In the genomic region with DNA sequence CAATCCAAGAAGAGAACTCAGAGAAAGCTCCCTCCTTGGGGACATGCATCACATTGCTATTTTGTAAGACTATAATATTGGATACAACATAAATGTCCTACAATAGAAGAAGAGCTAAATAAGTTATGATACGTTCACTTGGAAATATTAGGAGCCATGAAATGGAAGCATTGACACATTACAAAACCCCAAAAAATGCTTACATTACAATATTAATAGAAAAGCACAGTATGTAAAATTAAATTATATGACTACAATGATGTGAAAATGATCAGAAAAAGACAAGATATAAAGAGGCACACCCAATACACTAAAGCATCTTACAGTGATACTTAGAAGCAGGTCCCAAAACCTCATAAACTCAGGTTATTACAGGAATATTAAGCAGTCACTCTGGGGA, we compare ENCODE assay signal across 26 cellular contexts.
A peak's percentile ranks its signal among the peaks of the same experiment; 100 is the strongest.
DNase-seq lines count a peak whose midpoint lies in the region; ATAC-seq, FAIRE-seq and TF ChIP-seq lines count a peak whose summit lies in the region.
"Had no signal": no experiment of that assay in that cellular context is flagged by ENCODE, and none has a peak within 500 bp of the region (broad histone marks: within the 10 kb centered on the region; RNA-seq: fewer than 3 reads in every experiment).

No MANE protein-coding gene starts in this region.

- H3K4me3 Mint-ChIP-seq in endodermal cell, result no peak overlapping the region
- H3K4me3 Mint-ChIP-seq: CD14-positive monocyte; CD4-positive, alpha-beta memory T cell; CD8-positive, alpha-beta memory T cell had no signal

- H3K27me3 ChIP-seq in HepG2 (ENCODE audit: control insufficient read depth in 1 of 2, insufficient read depth in 2 of 2, low read length in 2 of 2), result no peaks in the 10 kb centered on the region
- H3K27me3 ChIP-seq in right lobe of liver, result no peaks in the 10 kb centered on the region
- H3K27me3 ChIP-seq in K562 (ENCODE audit: control insufficient read depth in 2 of 2, insufficient read depth in 2 of 2, low read length in 2 of 2), result no peaks in the 10 kb centered on the region
- H3K27me3 ChIP-seq in endodermal cell (ENCODE audit: control insufficient read depth, insufficient read depth, low read length, poor library complexity, severe bottlenecking), result no peaks in the 10 kb centered on the region
- H3K27me3 ChIP-seq: BE2C, BLaER1 had no signal

- no TSS peak for BruUV-seq in HepG2 (replicated peaks; lab: Mats Ljungman, UMichigan)
- BruUV-seq in K562 (replicated peaks; lab: Mats Ljungman, UMichigan), result no TSS peak

- intact Hi-C loops in HepG2 (cut with micrococcal nuclease; ENCODE audit: unreplicated experiment) (no loop called here), right lobe of liver (cut with DNase I) (no loop called here), K562 (cut with micrococcal nuclease) (no loop called here)

- peaks cover 79% of the 10 kb centered on the region for H3K4me1 Mint-ChIP-seq in endodermal cell
- H3K4me1 Mint-ChIP-seq: CD14-positive monocyte; CD4-positive, alpha-beta memory T cell; CD4-positive, CD25-positive, alpha-beta regulatory T cell; CD8-positive, alpha-beta memory T cell had no signal

- no peaks in the 10 kb centered on the region for H3K36me3 ChIP-seq in HepG2 (replicated peaks in 1 of 2; ENCODE audit: control insufficient read depth in 1 of 2, insufficient read depth in 2 of 2, low read length in 2 of 2)
- no peaks in the 10 kb centered on the region for H3K36me3 ChIP-seq in right lobe of liver
- H3K36me3 ChIP-seq in K562 (ENCODE audit: control insufficient read depth, insufficient read depth, low read length), result no peaks in the 10 kb centered on the region
- no peaks in the 10 kb centered on the region for H3K36me3 ChIP-seq in endodermal cell (ENCODE audit: control insufficient read depth, insufficient read depth, low read length)
- H3K36me3 ChIP-seq: BE2C, BLaER1 had no signal

- FAIRE-seq in HepG2 (lab: Jason Lieb, UNC) (no peak), K562 (lab: Jason Lieb, UNC) (no peak)
- FAIRE-seq: GM12878, GM12892, GM18507 had no signal

- no peak overlapping the region for H3K27ac Mint-ChIP-seq in endodermal cell
- H3K27ac Mint-ChIP-seq: CD14-positive monocyte; CD4-positive, alpha-beta memory T cell; CD4-positive, CD25-positive, alpha-beta regulatory T cell; CD8-positive, alpha-beta memory T cell had no signal

- H4K20me1 ChIP-seq in HepG2 (ENCODE audit: insufficient read depth, low read length) (no peaks in the 10 kb centered on the region), K562 (replicated peaks; ENCODE audit: control insufficient read depth, insufficient read depth, low read length) (no peaks in the 10 kb centered on the region)
- H4K20me1 ChIP-seq: BLaER1 had no signal

- H3K9me3 ChIP-seq in HepG2 (ENCODE audit: low read length), result no peaks in the 10 kb centered on the region
- H3K9me3 ChIP-seq in right lobe of liver, result no peaks in the 10 kb centered on the region
- H3K9me3 ChIP-seq in K562 (replicated peaks; ENCODE audit: control insufficient read depth, insufficient read depth, low read depth, low read length), result no peaks in the 10 kb centered on the region
- H3K9me3 ChIP-seq in endodermal cell (ENCODE audit: control insufficient read depth, low read length), result peaks cover 6% of the 10 kb centered on the region
- H3K9me3 ChIP-seq: BE2C, BLaER1 had no signal

- CTCF ChIA-PET in HepG2 (lab: Yijun Ruan, JAX; ENCODE audit: low intra/inter-chr PET ratio, low total read pairs) (no interaction called here), K562 (lab: Yijun Ruan, JAX; ENCODE audit: low intra/inter-chr PET ratio) (no interaction called here)

- POLR2A ChIA-PET in HepG2 (lab: Yijun Ruan, JAX) (no interaction called here), K562 (lab: Yijun Ruan, JAX) (no interaction called here)

- no peaks in the 10 kb centered on the region for H3K4me1 ChIP-seq in HepG2 (ENCODE audit: insufficient read depth, low read length)
- H3K4me1 ChIP-seq in right lobe of liver, result no peaks in the 10 kb centered on the region
- no peaks in the 10 kb centered on the region for H3K4me1 ChIP-seq in K562 (replicated peaks in 1 of 2; ENCODE audit: control insufficient read depth in 2 of 2, insufficient read depth in 2 of 2, low read length in 2 of 2)
- H3K4me1 ChIP-seq in endodermal cell (ENCODE audit: control insufficient read depth, insufficient read depth, low read length), result peaks cover 11% of the 10 kb centered on the region
- H3K4me1 ChIP-seq: BE2C had no signal

- WGBS in HepG2 (ENCODE audit: low lambda C conversion rate), result 30% methylated on average over 1 of the region's 1 CpG
- 30% methylated on average over 1 of the region's 1 CpG for WGBS in right lobe of liver (ENCODE audit: insufficient coverage, low coverage, low lambda C conversion rate, missing lambda C conversion rate)
- WGBS in K562 (ENCODE audit: insufficient coverage, low coverage, missing lambda C conversion rate), result 0% methylated on average over 1 of the region's 1 CpG
- WGBS in endodermal cell (ENCODE audit: insufficient coverage in 1 of 2, insufficient read length in 1 of 2), 2 experiments, result no CpG with 5 or more reads among the region's 1 CpG

- no peak overlapping the region for H2AFZ ChIP-seq in HepG2 (ENCODE audit: low read length)
- no peak overlapping the region for H2AFZ ChIP-seq in K562 (ENCODE audit: low read depth, low read length)

- H3K9me3 Mint-ChIP-seq in endodermal cell, result peaks cover 4% of the 10 kb centered on the region

- H3K4me2 ChIP-seq in HepG2 (ENCODE audit: low read depth, low read length) (no peak overlapping the region), K562 (ENCODE audit: insufficient read depth, low read length) (no peak overlapping the region)
- H3K4me2 ChIP-seq: BLaER1 had no signal

- H3K36me3 Mint-ChIP-seq in endodermal cell (ENCODE audit: low read depth), result no peaks in the 10 kb centered on the region
- H3K36me3 Mint-ChIP-seq: CD14-positive monocyte; CD4-positive, alpha-beta memory T cell; CD4-positive, CD25-positive, alpha-beta regulatory T cell; CD8-positive, alpha-beta memory T cell had no signal

- H3K27me3 Mint-ChIP-seq in endodermal cell (ENCODE audit: insufficient read depth), result no peaks in the 10 kb centered on the region
- H3K27me3 Mint-ChIP-seq: CD4-positive, alpha-beta memory T cell; CD4-positive, CD25-positive, alpha-beta regulatory T cell; CD8-positive, alpha-beta memory T cell had no signal

- H3K9ac ChIP-seq in HepG2 (ENCODE audit: insufficient read depth, low read depth, low read length) (no peak overlapping the region), K562 (ENCODE audit: insufficient read depth in 1 of 2, low read depth in 2 of 2, low read length in 2 of 2) (no peak overlapping the region), endodermal cell (ENCODE audit: extremely low read depth, low read length, poor library complexity, severe bottlenecking) (no peak overlapping the region)
- H3K9ac ChIP-seq: BLaER1 had no signal

- no peak for TF ChIP-seq RAD21 in HepG2 (CRISPR knock-in tag; IDR thresholded peaks at IDR 0.05)
- TF ChIP-seq RAD21 in K562 (CRISPR knock-in tag; conservative IDR thresholded peaks at IDR 0.05 in 1 of 2, IDR thresholded peaks at IDR 0.05 in 1 of 2), result no peak

- TF ChIP-seq EP300 in HepG2 (IDR thresholded peaks at IDR 0.05; ENCODE audit: low read depth in 2 of 2, low read length in 2 of 2), result no peak
- no peak for TF ChIP-seq EP300 in HepG2 (CRISPR knock-in tag; IDR thresholded peaks at IDR 0.05; ENCODE audit: borderline replicate concordance)
- TF ChIP-seq EP300 in K562 (IDR thresholded peaks at IDR 0.05; ENCODE audit: low read length), result no peak

- in situ Hi-C loops in HepG2 (cut with HindIII; ENCODE audit: extremely low pct_ligation_motif_present, low pct_unique_long_range_greater_than_20kb) (no loop called here), K562 (cut with MboI) (no loop called here)

- no peaks in the 10 kb centered on the region for H3K9me1 ChIP-seq in K562 (ENCODE audit: control insufficient read depth, insufficient read depth, low read length)

- no peak for DNase-seq in HepG2 (ENCODE audit: low spot score)
- DNase-seq in right lobe of liver, result no peak
- DNase-seq in K562 (ENCODE audit: extremely low read depth in 1 of 4, low spot score in 3 of 4), result no peak
- no peak for DNase-seq in endodermal cell
- DNase-seq in globus pallidus (ENCODE audit: low spot score), result no peak
- DNase-seq: ACHN; BE2C; C1 segment of cervical spinal cord; CD4-positive, alpha-beta memory T cell; CD4-positive, CD25-positive, alpha-beta regulatory T cell; CD8-positive, alpha-beta memory T cell; COR-L47; DMS 273 treated with DMSO at 0.1 percent for 48 hours; DMS153; DMS53; DMS79; DND-41; EL; GDM1 had no signal

- H3K4me3 ChIP-seq in HepG2 (replicated peaks in 1 of 3; ENCODE audit: insufficient read depth in 1 of 3, low read depth in 2 of 3, low read length in 3 of 3), result no peak overlapping the region
- no peak overlapping the region for H3K4me3 ChIP-seq in right lobe of liver
- H3K4me3 ChIP-seq in K562, result no peak overlapping the region
- peak overlapping the region; percentile 9 for H3K4me3 ChIP-seq in endodermal cell (ENCODE audit: low read length)
- H3K4me3 ChIP-seq: BLaER1, GM12878 had no signal

- TF ChIP-seq POLR2A in HepG2 (IDR thresholded peaks at IDR 0.05; ENCODE audit: insufficient read depth in 1 of 2, low read depth in 2 of 2, low read length in 2 of 2) (no peak), right lobe of liver (IDR thresholded peaks at IDR 0.05) (no peak), K562 (conservative IDR thresholded peaks at IDR 0.05) (no peak)

- no peak for TF ChIP-seq CTCF in HepG2 (CRISPR knock-in tag; IDR thresholded peaks at IDR 0.05)
- no peak for TF ChIP-seq CTCF in right lobe of liver (IDR thresholded peaks at IDR 0.05)
- TF ChIP-seq CTCF in K562 (IDR thresholded peaks at IDR 0.05 in 2 of 3, conservative IDR thresholded peaks at IDR 0.05 in 1 of 3; ENCODE audit: insufficient read depth in 2 of 3, low read depth in 1 of 3, low read length in 3 of 3), result no peak
- no peak for TF ChIP-seq CTCF in endodermal cell (conservative IDR thresholded peaks at IDR 0.05)

- ATAC-seq in HepG2 (no peak), right lobe of liver (no peak), K562 (no peak), GM19035 (IDR thresholded peaks at IDR 0.05; ENCODE audit: unreplicated experiment) (no peak)
- ATAC-seq: GM12878 had no signal

- H3K79me2 ChIP-seq in HepG2 (ENCODE audit: insufficient read depth, low read length) (no peaks in the 10 kb centered on the region), K562 (ENCODE audit: control insufficient read depth, insufficient read depth, low read length) (no peaks in the 10 kb centered on the region)

- H3K27ac ChIP-seq in HepG2 (ENCODE audit: extremely low read length, insufficient read depth, low read length), result no peak overlapping the region
- H3K27ac ChIP-seq in right lobe of liver, result no peak overlapping the region
- no peak overlapping the region for H3K27ac ChIP-seq in K562 (ENCODE audit: extremely low read depth, low read depth, low read length)
- H3K27ac ChIP-seq in endodermal cell (ENCODE audit: low read depth, low read length), result no peak overlapping the region
- H3K27ac ChIP-seq: 22Rv1, BLaER1 had no signal

TF ChIP-seq in K562, 482 proteins besides CTCF, POLR2A, EP300 and RAD21 (continues in another document):
- no peak for TF ChIP-seq HCFC1 (IDR thresholded peaks at IDR 0.05; ENCODE audit: low read depth, low read length)
- no peak for TF ChIP-seq TAF7 (tag; IDR thresholded peaks at IDR 0.05)
- TF ChIP-seq ZNF668 (CRISPR knock-in tag; IDR thresholded peaks at IDR 0.05), result no peak

Comparison
In these comparisons a context has a peak if more than half of its experiments do, and no peak if none do; other contexts are left out.
1. Of the 241 proteins assayed by ChIP-seq in both HepG2 and K562: peak only in HepG2: MAFF and MAFK; only in K562: none; in both: none; in neither: 239.